ENCODE assay signal across 28 cellular contexts in genomic region chr12:68883151-68883550, GRCh38. TPM values are rescaled to one million over a fixed set of nuclear protein-coding genes. Genes with fewer than 3 reads are reported as not detected.
"Had no signal": no experiment of that assay in that cellular context is flagged by ENCODE, and none has a peak within 500 bp of the region (broad histone marks: within the 10 kb centered on the region; RNA-seq: fewer than 3 reads in every experiment).

No MANE protein-coding gene starts in this region.

- H3K4me3 ChIP-seq: K562, SK-N-MC had no signal

- H3K27ac ChIP-seq: KMS-11, RWPE1, SK-N-MC had no signal

- H3K9ac ChIP-seq: KMS-11 had no signal

- H3K27ac Mint-ChIP-seq: IgD-negative memory B cell; T-cell; T-helper 1 cell treated with Interleukin-12 subunit alpha and Interleukin-12 subunit beta and Interleukin-4 antibody, amounts not matched to agents 30 μg/mL and 1 μg/mL, for 36 hours had no signal

- H3K4me2 ChIP-seq: KMS-11 had no signal

- H3K36me3 Mint-ChIP-seq: T-cell had no signal

- DNase-seq: Kasumi-1, MM.1S, NCI-H1048, NCI-H1105, NCI-H1417, NCI-H146, NCI-H1694 treated with DMSO at 0.1 percent for 48 hours, NCI-H1930, NCI-H2081, NCI-H2107, NCI-H2227 treated with DMSO at 0.1 percent for 48 hours, NCI-H446, NCI-H510A, NCI-H524 treated with DMSO at 0.1 percent for 48 hours, NCI-H69, NCI-H774, PC-3, SHP77, SW 1271, T-cell had no signal

- H3K27me3 Mint-ChIP-seq: IgD-negative memory B cell had no signal

- ATAC-seq: K562, Panc1, PC-3, T-cell had no signal

- H3K4me3 Mint-ChIP-seq: IgD-negative memory B cell; T-cell; T-helper 1 cell treated with Interleukin-12 subunit alpha and Interleukin-12 subunit beta and Interleukin-4 antibody, amounts not matched to agents 30 μg/mL and 1 μg/mL, for 36 hours had no signal

- H3K4me1 Mint-ChIP-seq: T-cell had no signal

RNA-seq across cellular contexts. Expression of gene CPM, which starts 49.8 kb away (rescaled TPM):
- total RNA-seq: HT1080 had no signal
- polyA plus RNA-seq: K562 had no signal
